ENCODE assay signal across 17 cellular contexts in genomic region chr22:28435271-28435825, GRCh38.
DNase-seq lines count a peak whose midpoint lies in the region; ATAC-seq and TF ChIP-seq lines count a peak whose summit lies in the region.
"Had no signal": no experiment of that assay in that cellular context is flagged by ENCODE, and none has a peak within 500 bp of the region (broad histone marks: within the 10 kb centered on the region; RNA-seq: fewer than 3 reads in every experiment).

No MANE protein-coding gene starts in this region.

- peak overlapping the region; percentile 32 for H3K4me2 ChIP-seq in mammary epithelial cell (ENCODE audit: insufficient read depth, low read depth, low read length)
- H3K4me2 ChIP-seq: KMS-11 had no signal

- H3K4me1 ChIP-seq in mammary epithelial cell (ENCODE audit: insufficient read depth, low read length) (peaks cover 10% of the 10 kb centered on the region), right lobe of liver (peaks cover 0 to 9% (median 2%) of the 10 kb centered on the region in 4 donors), upper lobe of right lung (peaks cover 9% of the 10 kb centered on the region)
- H3K4me1 ChIP-seq: uterus had no signal

- in situ Hi-C loops in mammary epithelial cell (cut with MboI; ENCODE audit: low sequenced_read_pairs in 2 of 2), result loop anchor here in 1 of 2 donors (25.0 kb wide), 1 partner anchor 373 kb away; no protein-coding TSS in a partner anchor

- peak; percentile 94 for ATAC-seq in Right ventricle myocardium superior (ENCODE audit: poor library complexity)
- ATAC-seq in right lobe of liver, result peak; percentile 95 to 98 (median 98)
- peak; percentile 76 for ATAC-seq in upper lobe of right lung
- no peak for ATAC-seq in HG02981 (IDR thresholded peaks at IDR 0.05; ENCODE audit: unreplicated experiment)

- BruUV-seq in mammary epithelial cell (replicated peaks; lab: Mats Ljungman, UMichigan), result no TSS peak

- H3K27me3 ChIP-seq in mammary epithelial cell (ENCODE audit: insufficient read depth, low read length) (no peaks in the 10 kb centered on the region), right lobe of liver (no peaks in the 10 kb centered on the region), upper lobe of right lung (no peaks in the 10 kb centered on the region)
- H3K27me3 ChIP-seq: uterus had no signal

- intact Hi-C loops in Right ventricle myocardium superior (cut with DNase I), result no loop called here
- intact Hi-C loops in cardiac septum (cut with DNase I), result no loop called here
- intact Hi-C loops in mammary epithelial cell (cut with micrococcal nuclease), result no loop called here
- intact Hi-C loops in right lobe of liver (cut with DNase I), result no loop called here
- intact Hi-C loops in upper lobe of right lung (cut with DNase I), result no loop called here

- H3K36me3 ChIP-seq in mammary epithelial cell (ENCODE audit: insufficient read depth, low read length) (no peaks in the 10 kb centered on the region), right lobe of liver (no peaks in the 10 kb centered on the region), upper lobe of right lung (no peaks in the 10 kb centered on the region)
- H3K36me3 ChIP-seq: uterus had no signal

- WGBS in mammary epithelial cell (ENCODE audit: low coverage, missing lambda C conversion rate), result 0% methylated on average over 2 of the region's 2 CpGs
- 30% methylated on average over 2 of the region's 2 CpGs for WGBS in right lobe of liver (ENCODE audit: insufficient coverage, low coverage, low lambda C conversion rate, missing lambda C conversion rate)

- CTCF ChIA-PET in mammary epithelial cell (lab: Charles Lee; ENCODE audit: low non-redundant PET), result no interaction called here

- H2AFZ ChIP-seq in mammary epithelial cell (ENCODE audit: low read depth, low read length), result no peak overlapping the region

- no peak overlapping the region for H3K9ac ChIP-seq in mammary epithelial cell (ENCODE audit: insufficient read depth, low read length)
- H3K9ac ChIP-seq: KMS-11 had no signal

- H3K27ac ChIP-seq in mammary epithelial cell (ENCODE audit: insufficient read depth, low read depth, low read length), result no peak overlapping the region
- H3K27ac ChIP-seq in right lobe of liver, result peak overlapping the region in 1 of 3 donors; percentile 49
- no peak overlapping the region for H3K27ac ChIP-seq in upper lobe of right lung
- H3K27ac ChIP-seq: KMS-11, uterus had no signal

- H4K20me1 ChIP-seq in mammary epithelial cell (ENCODE audit: insufficient read depth, low read length), result no peaks in the 10 kb centered on the region

- DNase-seq in Right ventricle myocardium superior (peak; percentile 49), cardiac septum (ENCODE audit: low spot score) (no peak), mammary epithelial cell (peak; percentile 47), right lobe of liver (peak; percentile 62 to 85 (median 82)), upper lobe of right lung (no peak), NCI-H774 (lab: John Stamatoyannopoulos, UW) (no peak), DMS114 treated with DMSO at 0.1 percent for 48 hours (lab: John Stamatoyannopoulos, UW; ENCODE audit: unreplicated experiment) (no peak)
- DNase-seq: ACHN; activated CD8-positive, alpha-beta memory T cell treated with anti-CD3 and anti-CD28 coated beads for 24 hours; CD4-positive, alpha-beta T cell; GOT3; NCI-H1436; stimulated activated naive CD4-positive, alpha-beta T cell treated with Interleukin-2 at 50 U/mL for 16 hours; SW 1271; uterus had no signal

- no peak for TF ChIP-seq POLR2A in right lobe of liver (IDR thresholded peaks at IDR 0.05)

- H3K4me3 ChIP-seq in mammary epithelial cell (replicated peaks in 1 of 3; ENCODE audit: insufficient read depth in 1 of 3, low read depth in 2 of 3, low read length in 3 of 3) (no peak overlapping the region), right lobe of liver (no peak overlapping the region), upper lobe of right lung (no peak overlapping the region)
- H3K4me3 ChIP-seq: uterus had no signal

- TF ChIP-seq CTCF in mammary epithelial cell (conservative IDR thresholded peaks at IDR 0.05 in 1 of 2, IDR thresholded peaks at IDR 0.05 in 1 of 2; ENCODE audit: extremely low read depth in 1 of 2, insufficient read depth in 1 of 2, low read depth in 1 of 2, low read length in 2 of 2) (no peak), right lobe of liver (IDR thresholded peaks at IDR 0.05) (no peak), upper lobe of right lung (IDR thresholded peaks at IDR 0.05) (no peak)

- dilution Hi-C loops in mammary epithelial cell (cut with HindIII; ENCODE audit: low sequenced_read_pairs), result no loop called here

- H3K9me3 ChIP-seq in mammary epithelial cell (replicated peaks; ENCODE audit: insufficient read depth, low read length), result no peaks in the 10 kb centered on the region
- H3K9me3 ChIP-seq in right lobe of liver, result no peaks in the 10 kb centered on the region
- no peaks in the 10 kb centered on the region for H3K9me3 ChIP-seq in upper lobe of right lung
- H3K9me3 ChIP-seq: uterus had no signal

- no peaks in the 10 kb centered on the region for H3K79me2 ChIP-seq in mammary epithelial cell (ENCODE audit: insufficient read depth, low read length)

Comparison
In these comparisons a context has a peak if more than half of its experiments do, and no peak if none do; other contexts are left out.
1. DNase-seq: peak in Right ventricle myocardium superior (single experiment), mammary epithelial cell (single experiment) and right lobe of liver (3 of 3); none in cardiac septum (single experiment), upper lobe of right lung (single experiment), NCI-H774 (single experiment) and DMS114 treated with DMSO at 0.1 percent for 48 hours (single experiment).